26 cellular contexts compared by ENCODE assay signal in genomic region chr10:121521794-121522556, GRCh38.
"Had no signal": no experiment of that assay in that cellular context is flagged by ENCODE, and none has a peak within 500 bp of the region (broad histone marks: within the 10 kb centered on the region; RNA-seq: fewer than 3 reads in every experiment).

No MANE protein-coding gene starts in this region.

- ATAC-seq: activated naive CD4-positive, alpha-beta T cell treated with anti-CD3 and anti-CD28 coated beads, Interleukin-2, amount 50 U/mL, for 72 hours; gastroesophageal sphincter; natural killer cell; right cardiac atrium had no signal

- H3K36me3 ChIP-seq: gastroesophageal sphincter, spleen, thoracic aorta, upper lobe of left lung had no signal

- H3K4me3 ChIP-seq: body of pancreas, gastroesophageal sphincter, neural progenitor cell, spleen, thoracic aorta, upper lobe of left lung had no signal

- DNase-seq: activated CD4-positive, alpha-beta memory T cell treated with anti-CD3 and anti-CD28 coated beads for 36 hours; activated CD4-positive, alpha-beta T cell treated with anti-CD3 and anti-CD28 coated beads, Interleukin-2, amount 10 ng/mL, durations not matched to agents 24 days and 14 days; activated CD4-positive, CD25-positive, alpha-beta regulatory T cell treated with anti-CD3 and anti-CD28 coated beads, Interleukin-2, amount 50 U/mL, for 72 hours; activated CD8-positive, alpha-beta memory T cell treated with anti-CD3 and anti-CD28 coated beads, Interleukin-2, amount 50 U/mL, for 4 hours; activated gamma-delta T cell treated with Interleukin-2 at 50 U/mL for 16 hours; activated T-cell treated with anti-CD3 and anti-CD28 coated beads, Interleukin-2, amount 50 U/mL, for 1 hour; aorta; body of pancreas; cortex of kidney; hippocampal formation; natural killer cell; occipital lobe; right cardiac atrium; spleen; stimulated activated naive CD4-positive, alpha-beta T cell; T-helper 9 cell; upper lobe of left lung; WERI-Rb-1 had no signal

- H2AFZ ChIP-seq: neural progenitor cell, parathyroid adenoma had no signal

- H3K9me3 ChIP-seq: body of pancreas, gastroesophageal sphincter, spleen, thoracic aorta, upper lobe of left lung had no signal

- H3K4me1 Mint-ChIP-seq: activated CD4-positive, alpha-beta T cell treated with anti-CD3 and anti-CD28 coated beads, Interleukin-2, amount 10 ng/mL, durations not matched to agents 24 days and 14 days; natural killer cell had no signal

- H3K4me2 ChIP-seq: neural progenitor cell had no signal

- H3K4me1 ChIP-seq: parathyroid adenoma, spleen had no signal

- H3K27me3 Mint-ChIP-seq: activated CD4-positive, alpha-beta T cell treated with anti-CD3 and anti-CD28 coated beads, Interleukin-2, amount 10 ng/mL, durations not matched to agents 24 days and 14 days had no signal

- H3K27ac Mint-ChIP-seq: activated CD4-positive, alpha-beta memory T cell treated with anti-CD3 and anti-CD28 coated beads for 36 hours; activated CD4-positive, alpha-beta T cell treated with anti-CD3 and anti-CD28 coated beads, Interleukin-2, amount 10 ng/mL, durations not matched to agents 24 days and 14 days; natural killer cell; neural progenitor cell; T-helper 1 cell treated with Interleukin-12 subunit alpha and Interleukin-12 subunit beta and Interleukin-4 antibody, amounts not matched to agents 30 μg/mL and 1 μg/mL, for 36 hours had no signal

- H3K9me3 Mint-ChIP-seq: activated CD4-positive, alpha-beta memory T cell treated with anti-CD3 and anti-CD28 coated beads for 36 hours; activated CD4-positive, alpha-beta T cell treated with anti-CD3 and anti-CD28 coated beads, Interleukin-2, amount 10 ng/mL, durations not matched to agents 24 days and 14 days; natural killer cell; neural progenitor cell had no signal

- H3K4me3 Mint-ChIP-seq: activated CD4-positive, alpha-beta memory T cell treated with anti-CD3 and anti-CD28 coated beads for 36 hours; activated CD4-positive, alpha-beta T cell treated with anti-CD3 and anti-CD28 coated beads, Interleukin-2, amount 10 ng/mL, durations not matched to agents 24 days and 14 days; natural killer cell; neural progenitor cell; T-helper 1 cell treated with Interleukin-12 subunit alpha and Interleukin-12 subunit beta and Interleukin-4 antibody, amounts not matched to agents 30 μg/mL and 1 μg/mL, for 36 hours had no signal

- H3K9ac ChIP-seq: neural progenitor cell, parathyroid adenoma had no signal

- H3K36me3 Mint-ChIP-seq: activated CD4-positive, alpha-beta memory T cell treated with anti-CD3 and anti-CD28 coated beads for 36 hours; natural killer cell had no signal

- H3K27me3 ChIP-seq: body of pancreas, gastroesophageal sphincter, neural progenitor cell, spleen, upper lobe of left lung had no signal

- H3K27ac ChIP-seq: neural progenitor cell, parathyroid adenoma, spleen, thoracic aorta, upper lobe of left lung, WERI-Rb-1 had no signal

- H3K79me2 ChIP-seq: parathyroid adenoma had no signal

- FAIRE-seq: endothelial cell of umbilical vein, TTC549 had no signal
